Comparison of ENCODE assay signal across 8 cellular contexts in the genomic region with DNA sequence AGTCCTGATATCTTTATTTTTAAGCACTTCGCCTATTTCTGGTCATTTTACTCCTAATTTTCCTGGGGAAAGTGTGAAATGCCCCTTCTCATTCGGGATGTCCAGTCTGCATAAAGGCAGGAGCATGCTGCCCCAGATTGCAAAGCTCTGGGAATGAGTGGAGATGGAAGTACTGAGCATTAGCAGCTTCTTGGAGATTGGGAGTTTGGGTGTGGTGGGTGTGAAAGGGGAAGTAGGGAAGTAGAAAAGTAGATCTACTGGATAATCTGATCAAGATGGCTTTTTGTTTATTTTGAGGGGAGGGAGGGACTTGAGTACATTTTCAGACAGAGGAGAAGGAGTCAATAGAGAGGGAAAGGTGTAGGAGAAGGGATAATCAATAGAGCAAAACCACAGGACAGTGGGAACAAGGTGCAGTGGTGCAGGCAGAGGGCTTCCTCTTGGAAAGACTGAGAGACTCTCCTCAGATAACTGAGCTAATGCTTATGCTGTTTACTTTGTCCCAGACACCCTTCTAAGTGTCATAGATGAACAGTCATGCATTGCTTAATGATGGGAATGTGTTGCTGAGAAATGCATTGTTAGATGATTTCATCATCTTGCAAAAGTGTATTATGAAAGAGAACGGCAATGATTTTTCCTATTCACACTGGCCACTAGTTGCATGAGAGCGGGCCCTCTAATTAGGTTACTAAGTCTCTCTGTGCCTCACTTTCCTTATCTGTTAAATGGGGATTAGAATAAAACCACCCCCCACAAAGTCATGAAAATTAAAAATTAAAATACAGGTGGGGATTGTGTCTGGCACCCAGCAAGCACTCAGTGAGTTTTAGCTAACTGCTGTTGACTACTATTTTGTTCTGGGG. TPM values are rescaled to one million over a fixed set of nuclear protein-coding genes. Genes with fewer than 3 reads are reported as not detected.
A peak's percentile ranks its signal among the peaks of the same experiment; 100 is the strongest.
DNase-seq lines count a peak whose midpoint lies in the region; TF ChIP-seq lines count a peak whose summit lies in the region.

No MANE protein-coding gene starts in this region.

- peaks cover 34% of the 10 kb centered on the region for H3K4me1 ChIP-seq in skeletal muscle satellite cell (ENCODE audit: control insufficient read depth, insufficient read depth, low read length)

- intact Hi-C loops in activated CD4-positive, alpha-beta T cell treated with anti-CD3 and anti-CD28 coated beads, Interleukin-2, amount 10 ng/mL, durations not matched to agents 24 days and 14 days (cut with micrococcal nuclease) = no loop called here

- peaks cover 12% of the 10 kb centered on the region for H3K4me1 Mint-ChIP-seq in activated CD4-positive, alpha-beta T cell treated with anti-CD3 and anti-CD28 coated beads, Interleukin-2, amount 10 ng/mL, durations not matched to agents 24 days and 14 days

- no peaks in the 10 kb centered on the region for H3K9me3 ChIP-seq in skeletal muscle satellite cell (replicated peaks; ENCODE audit: low read length)

- no peak overlapping the region for H3K4me3 Mint-ChIP-seq in activated CD4-positive, alpha-beta T cell treated with anti-CD3 and anti-CD28 coated beads, Interleukin-2, amount 10 ng/mL, durations not matched to agents 24 days and 14 days

- no peaks in the 10 kb centered on the region for H3K36me3 Mint-ChIP-seq in activated CD4-positive, alpha-beta T cell treated with anti-CD3 and anti-CD28 coated beads, Interleukin-2, amount 10 ng/mL, durations not matched to agents 24 days and 14 days (ENCODE audit: low read depth)

- no peaks in the 10 kb centered on the region for H3K9me3 Mint-ChIP-seq in activated CD4-positive, alpha-beta T cell treated with anti-CD3 and anti-CD28 coated beads, Interleukin-2, amount 10 ng/mL, durations not matched to agents 24 days and 14 days

- TF ChIP-seq CTCF in foreskin fibroblast (IDR thresholded peaks at IDR 0.05; ENCODE audit: low read depth, low read length) = no peak

- no peak overlapping the region for H3K27ac Mint-ChIP-seq in activated CD4-positive, alpha-beta T cell treated with anti-CD3 and anti-CD28 coated beads, Interleukin-2, amount 10 ng/mL, durations not matched to agents 24 days and 14 days

- H3K27me3 Mint-ChIP-seq in activated CD4-positive, alpha-beta T cell treated with anti-CD3 and anti-CD28 coated beads, Interleukin-2, amount 10 ng/mL, durations not matched to agents 24 days and 14 days = no peaks in the 10 kb centered on the region

- H3K4me3 ChIP-seq in foreskin fibroblast (ENCODE audit: low read depth in 1 of 2, low read length in 2 of 2) (no peak overlapping the region), skeletal muscle satellite cell (ENCODE audit: low read length) (no peak overlapping the region)

- H3K4me2 ChIP-seq in skeletal muscle satellite cell (ENCODE audit: low read length) = peak overlapping the region; percentile 22

- DNase-seq in H4 (ENCODE audit: low spot score) (peak; percentile 82), RPMI7951 (ENCODE audit: low read depth) (peak; percentile 73), foreskin fibroblast (peak; percentile 83 to 92), HuH-7.5 (ENCODE audit: low spot score) (no peak), T-helper 9 cell (no peak), activated gamma-delta T cell treated with Interleukin-2 at 50 U/mL for 16 hours (no peak)
- no peak for DNase-seq in activated CD4-positive, alpha-beta T cell treated with anti-CD3 and anti-CD28 coated beads, Interleukin-2, amount 10 ng/mL, durations not matched to agents 24 days and 14 days

- peaks cover 20% of the 10 kb centered on the region for H3K36me3 ChIP-seq in skeletal muscle satellite cell (ENCODE audit: insufficient read depth, low read length)

- peak overlapping the region; percentile 38 for H3K9ac ChIP-seq in skeletal muscle satellite cell (ENCODE audit: low read depth, low read length)

- H3K27me3 ChIP-seq in skeletal muscle satellite cell (ENCODE audit: control insufficient read depth, insufficient read depth, low read length) = no peaks in the 10 kb centered on the region

RNA-seq across cellular contexts. Expression of a gene that starts 45.5 kb away (rescaled TPM):
- 28.9 and 34.7 TPM in 2 replicates for total RNA-seq in H4 (2014; rRNA removed; shearing (Covaris generic))
- 92.6 and 122 TPM in 2 replicates for total RNA-seq in RPMI7951 (2014; rRNA removed; shearing (Covaris generic))
- 31.7 and 36.0 TPM in 2 replicates for total RNA-seq in skeletal muscle satellite cell (2012; rRNA removed)
- total RNA-seq in activated CD4-positive, alpha-beta T cell treated with anti-CD3 and anti-CD28 coated beads, Interleukin-2, amount 10 ng/mL, durations not matched to agents 24 days and 14 days = 0.45 and 0.98 TPM in 2 replicates

Comparison
In these comparisons a context has a peak if more than half of its experiments do, and no peak if none do; other contexts are left out.
1. DNase-seq: peak in H4 (single experiment), RPMI7951 (single experiment) and foreskin fibroblast (2 of 2); none in HuH-7.5 (single experiment), T-helper 9 cell (single experiment), activated CD4-positive, alpha-beta T cell treated with anti-CD3 and anti-CD28 coated beads, Interleukin-2, amount 10 ng/mL, durations not matched to agents 24 days and 14 days (single experiment) and activated gamma-delta T cell treated with Interleukin-2 at 50 U/mL for 16 hours (single experiment).
2. RNA of a gene that starts 45.5 kb away (total RNA-seq): 92.6 to 122 TPM in RPMI7951 and 28.9 to 34.7 TPM in H4; 0.45 to 0.98 TPM in activated CD4-positive, alpha-beta T cell treated with anti-CD3 and anti-CD28 coated beads, Interleukin-2, amount 10 ng/mL, durations not matched to agents 24 days and 14 days; every median in the first group is over 10 times any median in the second.